Comparison of ENCODE assay signal across 21 cellular contexts in the genomic region with DNA sequence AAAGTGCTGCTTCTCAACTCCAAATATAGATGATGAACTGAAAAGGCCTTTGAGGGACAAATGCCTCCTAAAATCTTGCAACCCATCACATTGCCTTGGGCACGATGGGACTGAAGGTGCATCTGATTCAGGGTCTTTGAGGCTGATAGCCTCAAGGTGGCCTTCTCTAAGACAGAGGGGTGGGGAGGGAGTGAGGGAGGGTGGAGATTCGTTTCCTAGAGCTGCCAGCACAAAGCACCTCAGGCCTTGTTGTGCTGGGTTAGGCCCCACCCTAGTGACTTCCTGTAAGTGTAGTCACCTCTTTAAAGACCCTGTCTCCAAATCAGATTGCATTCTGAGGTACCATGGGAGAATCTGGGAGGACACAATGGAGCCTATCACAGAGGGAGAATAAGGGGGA. TPM values are rescaled to one million over a fixed set of nuclear protein-coding genes. Genes with fewer than 3 reads are reported as not detected.
DNase-seq lines count a peak whose midpoint lies in the region; TF ChIP-seq lines count a peak whose summit lies in the region.
"Had no signal": no experiment of that assay in that cellular context is flagged by ENCODE, and none has a peak within 500 bp of the region (broad histone marks: within the 10 kb centered on the region; RNA-seq: fewer than 3 reads in every experiment).

No MANE protein-coding gene starts in this region.

- H3K4me1 ChIP-seq in MM.1S (ENCODE audit: low read length), result no peaks in the 10 kb centered on the region
- no peaks in the 10 kb centered on the region for H3K4me1 ChIP-seq in endodermal cell (ENCODE audit: control insufficient read depth, insufficient read depth, low read length)
- H3K4me1 ChIP-seq: esophagus muscularis mucosa, SJSA1 had no signal

- H3K27me3 ChIP-seq in MM.1S (replicated peaks; ENCODE audit: insufficient read depth, low read length) (no peaks in the 10 kb centered on the region), endodermal cell (ENCODE audit: control insufficient read depth, insufficient read depth, low read length, poor library complexity, severe bottlenecking) (no peaks in the 10 kb centered on the region)
- H3K27me3 ChIP-seq: SJSA1 had no signal

- peaks cover under 1% of the 10 kb centered on the region for H3K9me3 Mint-ChIP-seq in activated naive CD4-positive, alpha-beta T cell treated with anti-CD3 and anti-CD28 coated beads, Interleukin-2, amount 10 ng/mL, durations not matched to agents 7 days and 5 days
- H3K9me3 Mint-ChIP-seq in endodermal cell (peaks cover 5% of the 10 kb centered on the region), mesothelial cell of epicardium (peaks cover 2% of the 10 kb centered on the region)

- H3K27me3 Mint-ChIP-seq in activated naive CD4-positive, alpha-beta T cell treated with anti-CD3 and anti-CD28 coated beads, Interleukin-2, amount 10 ng/mL, durations not matched to agents 7 days and 5 days, result peaks cover 9% of the 10 kb centered on the region
- H3K27me3 Mint-ChIP-seq in endodermal cell (ENCODE audit: insufficient read depth) (peaks cover 3% of the 10 kb centered on the region), mesothelial cell of epicardium (ENCODE audit: low read depth) (peaks cover 5% of the 10 kb centered on the region)

- peak overlapping the region; percentile 88 for H3K27ac Mint-ChIP-seq in activated naive CD4-positive, alpha-beta T cell treated with anti-CD3 and anti-CD28 coated beads, Interleukin-2, amount 10 ng/mL, durations not matched to agents 7 days and 5 days
- no peak overlapping the region for H3K27ac Mint-ChIP-seq in endodermal cell
- no peak overlapping the region for H3K27ac Mint-ChIP-seq in mesothelial cell of epicardium
- H3K27ac Mint-ChIP-seq: activated T-helper 1 cell treated with anti-CD3 and anti-CD28 coated beads, Interleukin-12 subunit alpha, Interleukin-12 subunit beta, Interleukin-2, Interleukin-4 antibody, amounts not matched to agents 30 ng/mL and 10 ng/mL and 1 ng/mL, durations not matched to agents 14 hours and 24 hours and 36 hours had no signal

- H3K36me3 ChIP-seq in MM.1S (replicated peaks; ENCODE audit: insufficient read depth, low read length) (no peaks in the 10 kb centered on the region), endodermal cell (ENCODE audit: control insufficient read depth, insufficient read depth, low read length) (no peaks in the 10 kb centered on the region)
- H3K36me3 ChIP-seq: esophagus muscularis mucosa, SJSA1 had no signal

- 70% methylated on average over 2 of the region's 2 CpGs; no CpG with 5 or more reads in 1 of the 2 experiments for WGBS in endodermal cell (ENCODE audit: insufficient coverage in 1 of 2, insufficient read length in 1 of 2), 2 experiments

- H3K27ac ChIP-seq in MM.1S (ENCODE audit: low read length), result no peak overlapping the region
- H3K27ac ChIP-seq in endodermal cell (ENCODE audit: low read depth, low read length), result no peak overlapping the region
- H3K27ac ChIP-seq: esophagus muscularis mucosa, SJSA1 had no signal

- H3K36me3 Mint-ChIP-seq in activated naive CD4-positive, alpha-beta T cell treated with anti-CD3 and anti-CD28 coated beads, Interleukin-2, amount 10 ng/mL, durations not matched to agents 7 days and 5 days, result peaks cover 3% of the 10 kb centered on the region
- no peaks in the 10 kb centered on the region for H3K36me3 Mint-ChIP-seq in endodermal cell (ENCODE audit: low read depth)
- no peaks in the 10 kb centered on the region for H3K36me3 Mint-ChIP-seq in mesothelial cell of epicardium

- H3K4me3 Mint-ChIP-seq in activated naive CD4-positive, alpha-beta T cell treated with anti-CD3 and anti-CD28 coated beads, Interleukin-2, amount 10 ng/mL, durations not matched to agents 7 days and 5 days, result no peak overlapping the region
- H3K4me3 Mint-ChIP-seq in endodermal cell, result no peak overlapping the region
- H3K4me3 Mint-ChIP-seq in mesothelial cell of epicardium, result no peak overlapping the region

- H3F3A ChIP-seq in MM.1S (ENCODE audit: insufficient read depth, low read length), result no peaks in the 10 kb centered on the region

- no peaks in the 10 kb centered on the region for H4K20me1 ChIP-seq in MM.1S (ENCODE audit: insufficient read depth, low read length)

- H3K79me2 ChIP-seq in MM.1S (ENCODE audit: low read length), result no peaks in the 10 kb centered on the region

- H3K9ac ChIP-seq in MM.1S (ENCODE audit: low read length) (no peak overlapping the region), endodermal cell (ENCODE audit: extremely low read depth, low read length, poor library complexity, severe bottlenecking) (no peak overlapping the region)

- TF ChIP-seq CTCF in MM.1S (IDR thresholded peaks at IDR 0.05; ENCODE audit: low read length) (no peak), endodermal cell (conservative IDR thresholded peaks at IDR 0.05) (no peak), mesothelial cell of epicardium (IDR thresholded peaks at IDR 0.05; ENCODE audit: unreplicated experiment) (no peak)

- H3K9me3 ChIP-seq in MM.1S (replicated peaks; ENCODE audit: insufficient read depth, low read length) (no peaks in the 10 kb centered on the region), endodermal cell (ENCODE audit: control insufficient read depth, low read length) (peaks cover 3% of the 10 kb centered on the region)
- H3K9me3 ChIP-seq: SJSA1 had no signal

- H3K4me3 ChIP-seq in MM.1S (ENCODE audit: low read length) (no peak overlapping the region), endodermal cell (ENCODE audit: low read length) (no peak overlapping the region)
- H3K4me3 ChIP-seq: esophagus muscularis mucosa, SJSA1 had no signal

- no peaks in the 10 kb centered on the region for H3K9me2 ChIP-seq in MM.1S (replicated peaks; ENCODE audit: insufficient read depth, low read length)

- no peak overlapping the region for H3K4me2 ChIP-seq in MM.1S (ENCODE audit: low read depth, low read length)

- peaks cover 30% of the 10 kb centered on the region for H3K4me1 Mint-ChIP-seq in activated naive CD4-positive, alpha-beta T cell treated with anti-CD3 and anti-CD28 coated beads, Interleukin-2, amount 10 ng/mL, durations not matched to agents 7 days and 5 days
- H3K4me1 Mint-ChIP-seq in endodermal cell (no peaks in the 10 kb centered on the region), mesothelial cell of epicardium (no peaks in the 10 kb centered on the region)

- CTCF ChIA-PET in activated naive CD4-positive, alpha-beta T cell treated with anti-CD3 and anti-CD28 coated beads, Interleukin-2, amount 10 ng/mL, durations not matched to agents 7 days and 5 days (lab: Charles Lee), result no interaction called here

- DNase-seq in activated naive CD4-positive, alpha-beta T cell treated with anti-CD3 and anti-CD28 coated beads, Interleukin-2, amount 10 ng/mL, durations not matched to agents 7 days and 5 days, result peak; percentile 60
- DNase-seq in activated naive CD4-positive, alpha-beta T cell treated with anti-CD3 and anti-CD28 coated beads, Interleukin-2, amount 50 U/mL, for 16 hours, result no peak
- no peak for DNase-seq in MM.1S
- peak; percentile 33 for DNase-seq in endodermal cell
- DNase-seq in stimulated activated CD8-positive, alpha-beta memory T cell treated with anti-CD3 and anti-CD28 coated beads, Interleukin-4, amount 100 ng/mL, for 48 hours, result peak; percentile 14
- DNase-seq in mesothelial cell of epicardium (ENCODE audit: low spot score in 2 of 2, unreplicated experiment in 2 of 2), result no peak
- no peak for DNase-seq in C1 segment of cervical spinal cord (lab: John Stamatoyannopoulos, UW)
- DNase-seq: activated CD4-positive, alpha-beta T cell treated with anti-CD3 and anti-CD28 coated beads for 4 hours; KBM-7; midbrain; MV-4-11; NCI-H187; NCI-H2227 treated with DMSO at 0.1 percent for 48 hours; T1000 had no signal

- H2AFZ ChIP-seq in MM.1S (ENCODE audit: low read length), result 0 out of 2 replicates have a peak overlapping the region, but pooled peaks have one; percentile 52

RNA-seq across cellular contexts. Expression of a gene that starts 57.1 kb away (rescaled TPM):
- under 1 TPM in 1 of 2 donors, not detected in 1; 0.35 TPM for total RNA-seq in endodermal cell
- 2.9 TPM for polyA plus RNA-seq in endodermal cell (2013, experiment 1 of 2)
- 2.2 TPM for polyA plus RNA-seq in endodermal cell (2013, experiment 2 of 2)
- total RNA-seq in mesothelial cell of epicardium, result 0.16 TPM in 1 of 3 replicates, not detected in the others
- total RNA-seq: pulmonary artery endothelial cell, SJSA1, temporal lobe had no signal
- polyA plus RNA-seq: aorta, neural cell had no signal

Comparison
In these comparisons a context has a peak if more than half of its experiments do, and no peak if none do; other contexts are left out.
1. DNase-seq: peak in activated naive CD4-positive, alpha-beta T cell treated with anti-CD3 and anti-CD28 coated beads, Interleukin-2, amount 10 ng/mL, durations not matched to agents 7 days and 5 days (single experiment), endodermal cell (single experiment) and stimulated activated CD8-positive, alpha-beta memory T cell treated with anti-CD3 and anti-CD28 coated beads, Interleukin-4, amount 100 ng/mL, for 48 hours (single experiment); none in activated naive CD4-positive, alpha-beta T cell treated with anti-CD3 and anti-CD28 coated beads, Interleukin-2, amount 50 U/mL, for 16 hours (single experiment), MM.1S (single experiment), mesothelial cell of epicardium (0 of 2) and C1 segment of cervical spinal cord (0 of 14).